ENCODE assay signal across 20 cellular contexts in the genomic region with DNA sequence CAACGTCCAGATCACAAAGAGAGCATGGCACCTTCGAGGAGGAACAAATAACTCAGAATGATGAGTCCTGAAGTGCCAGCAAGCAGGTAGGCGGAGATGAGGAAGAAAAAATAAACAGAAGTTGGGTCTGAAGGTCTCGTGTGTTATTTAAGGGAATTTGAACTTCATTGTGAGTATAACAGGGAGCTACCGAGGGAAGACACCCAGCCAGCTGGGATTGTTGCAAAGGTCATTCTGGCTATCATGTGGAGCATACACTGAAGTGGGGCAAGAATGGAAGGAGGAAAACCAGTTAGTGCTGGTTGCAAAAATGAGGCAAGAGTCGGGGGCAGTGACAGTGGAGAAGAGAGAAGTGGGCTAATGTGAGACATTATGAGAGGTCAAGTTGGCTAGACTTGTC. TPM values are rescaled to one million over a fixed set of nuclear protein-coding genes. Genes with fewer than 3 reads are reported as not detected.
DNase-seq lines count a peak whose midpoint lies in the region; ATAC-seq and TF ChIP-seq lines count a peak whose summit lies in the region.
"Had no signal": no experiment of that assay in that cellular context is flagged by ENCODE, and none has a peak within 500 bp of the region (broad histone marks: within the 10 kb centered on the region; RNA-seq: fewer than 3 reads in every experiment).

No MANE protein-coding gene starts in this region.

- no CpG with 5 or more reads among the region's 6 CpGs for WGBS in H9 (ENCODE audit: extremely low coverage, insufficient read length, low lambda C conversion rate)
- 63% methylated on average over 6 of the region's 6 CpGs for WGBS in esophagus muscularis mucosa

- H3K27me3 ChIP-seq in H9 (ENCODE audit: insufficient read depth, low read length) (no peaks in the 10 kb centered on the region), esophagus muscularis mucosa (no peaks in the 10 kb centered on the region)

- H3K56ac ChIP-seq in H9 (ENCODE audit: insufficient read length, low read depth, low read length) = no peak overlapping the region

- intact Hi-C loops in esophagus muscularis mucosa (cut with DNase I) = no loop called here
- intact Hi-C loops in mucosa of descending colon (cut with DNase I, micrococcal nuclease) = no loop called here

- no peak overlapping the region for H2BK12ac ChIP-seq in H9 (ENCODE audit: insufficient read length, low read depth, low read length)

- no peak for TF ChIP-seq POLR2A in esophagus muscularis mucosa (IDR thresholded peaks at IDR 0.05; ENCODE audit: low read depth)

- no peak overlapping the region for H2AFZ ChIP-seq in H9 (ENCODE audit: low read length)

- H3K4me1 Mint-ChIP-seq in H9 = peaks cover 6 to 7% of the 10 kb centered on the region in 2 experiments

- no peaks in the 10 kb centered on the region for H3K79me2 ChIP-seq in H9 (ENCODE audit: insufficient read depth, low read length)

- DNase-seq in H9 (no peak), esophagus muscularis mucosa (ENCODE audit: extremely low spot score) (peak; percentile 50), mucosa of descending colon (peak in 1 of 3 donors; percentile 12), superior temporal gyrus (ENCODE audit: extremely low spot score) (peak; percentile 25), NCI-H2171 (lab: John Stamatoyannopoulos, UW) (no peak), NCI-H1092 treated with DMSO at 0.1 percent for 48 hours (lab: John Stamatoyannopoulos, UW) (no peak), NCI-H2029 treated with DMSO at 0.1 percent for 48 hours (lab: John Stamatoyannopoulos, UW) (no peak), AG08396 (ENCODE audit: low spot score) (no peak)
- DNase-seq: COR-L47, DMS153, NCI-H1048, NCI-H1694, NCI-H526 treated with DMSO at 0.1 percent for 48 hours, OCI-M1, RPMI8226, SIG-M5 had no signal

- H3K9me3 ChIP-seq in H9 (ENCODE audit: control insufficient read depth, low read depth, low read length) (no peaks in the 10 kb centered on the region), esophagus muscularis mucosa (no peaks in the 10 kb centered on the region), mucosa of descending colon (no peaks in the 10 kb centered on the region)
- H3K9me3 ChIP-seq: HAP-1 had no signal

- no peaks in the 10 kb centered on the region for H3K36me3 Mint-ChIP-seq in H9 (ENCODE audit: insufficient read depth in 1 of 3, low read depth in 3 of 3)

- H3K18ac ChIP-seq in H9 (ENCODE audit: insufficient read length, low read depth, low read length) = no peak overlapping the region

- ATAC-seq in mucosa of descending colon = peak; percentile 50
- ATAC-seq: K562 had no signal

- H3K27me3 Mint-ChIP-seq in H9 (ENCODE audit: low read depth) = no peaks in the 10 kb centered on the region; the same call in 1 of the 2 replicates

- H3K4me1 ChIP-seq in H9 (ENCODE audit: insufficient read depth, low read length) (no peaks in the 10 kb centered on the region), esophagus muscularis mucosa (peaks cover 7 to 30% (median 18%) of the 10 kb centered on the region in 4 donors), mucosa of descending colon (ENCODE audit: low read depth) (peaks cover 4% of the 10 kb centered on the region)
- H3K4me1 ChIP-seq: HAP-1 had no signal

- H3K23ac ChIP-seq in H9 (ENCODE audit: insufficient read length, low read depth, low read length) = no peak overlapping the region

- H4K8ac ChIP-seq in H9 (replicated peaks; ENCODE audit: insufficient read length, low read depth, low read length) = no peak overlapping the region

- no peak overlapping the region for H3K27ac Mint-ChIP-seq in H9

- H3K36me3 ChIP-seq in esophagus muscularis mucosa (no peaks in the 10 kb centered on the region), mucosa of descending colon (ENCODE audit: low read depth) (no peaks in the 10 kb centered on the region)
- H3K36me3 ChIP-seq: HAP-1 had no signal

- H4K20me1 ChIP-seq in H9 (ENCODE audit: control insufficient read depth, insufficient read depth, insufficient read length) = no peaks in the 10 kb centered on the region

- no peak overlapping the region for H2BK5ac ChIP-seq in H9 (ENCODE audit: insufficient read length, low read length)

- no peaks in the 10 kb centered on the region for H3K79me1 ChIP-seq in H9 (ENCODE audit: insufficient read depth, low read depth, low read length, poor library complexity, severe bottlenecking)

- no peak overlapping the region for H3T11ph ChIP-seq in H9 (ENCODE audit: low read length)

- H3K4me2 ChIP-seq in H9 (ENCODE audit: insufficient read depth, insufficient read length, low read length) = no peak overlapping the region

- TF ChIP-seq EP300 in esophagus muscularis mucosa (IDR thresholded peaks at IDR 0.05) = no peak

- H3K4me3 ChIP-seq in esophagus muscularis mucosa (no peak overlapping the region), mucosa of descending colon (no peak overlapping the region)
- H3K4me3 ChIP-seq: HAP-1, K562 had no signal

- H3K4me3 Mint-ChIP-seq in H9 = no peak overlapping the region

- no peak overlapping the region for H2AK5ac ChIP-seq in H9 (ENCODE audit: insufficient read length, low read length)

- H3K9ac ChIP-seq in H9 (ENCODE audit: extremely low read depth, insufficient read length, low read length) = no peak overlapping the region

- no peak overlapping the region for H3K4ac ChIP-seq in H9 (ENCODE audit: low read depth, low read length)

- no peak overlapping the region for H2BK120ac ChIP-seq in H9 (ENCODE audit: low read depth, low read length, poor library complexity, severe bottlenecking)

- no peaks in the 10 kb centered on the region; a peak in 1 of 5 replicates for H3K9me3 Mint-ChIP-seq in H9

- H3K23me2 ChIP-seq in H9 (ENCODE audit: insufficient read length, low read depth, low read length, poor library complexity, severe bottlenecking) = no peaks in the 10 kb centered on the region

- H2BK20ac ChIP-seq in H9 (ENCODE audit: low read depth, low read length, poor library complexity, severe bottlenecking) = no peak overlapping the region

- H3K27ac ChIP-seq in H9 (ENCODE audit: insufficient read length, low read depth, low read length) (no peak overlapping the region), esophagus muscularis mucosa (replicated peaks in 1 of 4) (peak overlapping the region; percentile 25 to 71 (median 48))
- H3K27ac ChIP-seq: C4-2B, HL-60 had no signal

- no peak overlapping the region for H4K5ac ChIP-seq in H9 (ENCODE audit: insufficient read length, low read depth, low read length)

- H3K14ac ChIP-seq in H9 (ENCODE audit: insufficient read depth, low read length) = no peak overlapping the region

- H4K91ac ChIP-seq in H9 (ENCODE audit: insufficient read length, low read depth, low read length) = no peak overlapping the region

- H2BK15ac ChIP-seq in H9 (ENCODE audit: low read depth, low read length) = 0 out of 2 replicates have a peak overlapping the region, but pooled peaks have one; percentile 3

- TF ChIP-seq CTCF in H9 (conservative IDR thresholded peaks at IDR 0.05) = no peak
- no peak for TF ChIP-seq CTCF in esophagus muscularis mucosa (IDR thresholded peaks at IDR 0.05)
- TF ChIP-seq CTCF in mucosa of descending colon (IDR thresholded peaks at IDR 0.05) = no peak

RNA-seq across cellular contexts. Expression of gene RAP1A, which starts 53.6 kb away (rescaled TPM):
- total RNA-seq in H9 (2021) (26.7 and 28.3 TPM in 2 replicates), esophagus muscularis mucosa (100 to 1,000 TPM; 171 to 325 (median 216) TPM), mucosa of descending colon (100 to 1,000 TPM in 1 of 3 donors, 10 to 100 TPM in 2; 84.4 to 272 (median 95.4) TPM)

Comparison
In these comparisons a context has a peak if more than half of its experiments do, and no peak if none do; other contexts are left out.
1. DNase-seq: peak in esophagus muscularis mucosa (single experiment) and superior temporal gyrus (single experiment); none in H9 (single experiment), NCI-H2171 (single experiment), NCI-H1092 treated with DMSO at 0.1 percent for 48 hours (single experiment), NCI-H2029 treated with DMSO at 0.1 percent for 48 hours (single experiment) and AG08396 (single experiment).